22 cellular contexts compared by ENCODE assay signal in genomic region chr6:17624396-17624795, GRCh38. TPM values are rescaled to one million over a fixed set of nuclear protein-coding genes. Genes with fewer than 3 reads are reported as not detected.
DNase-seq lines count a peak whose midpoint lies in the region; ATAC-seq and TF ChIP-seq lines count a peak whose summit lies in the region.
"Had no signal": no experiment of that assay in that cellular context is flagged by ENCODE, and none has a peak within 500 bp of the region (broad histone marks: within the 10 kb centered on the region; RNA-seq: fewer than 3 reads in every experiment).

No MANE protein-coding gene starts in this region.

- H2BK120ac ChIP-seq in trophoblast cell (ENCODE audit: insufficient read depth, low read length, poor library complexity) = no peak overlapping the region

- H3K27ac Mint-ChIP-seq in activated naive CD8-positive, alpha-beta T cell treated with anti-CD3 and anti-CD28 coated beads for 36 hours = peak overlapping the region; percentile 59

- peak; percentile 79 for ATAC-seq in Right ventricle myocardium inferior
- ATAC-seq: A549 had no signal

- H3K4me3 ChIP-seq in left ventricle myocardium inferior (no peak overlapping the region), trophoblast cell (ENCODE audit: low read depth, low read length) (no peak overlapping the region), Karpas-422 (ENCODE audit: low read length) (no peak overlapping the region)
- H3K4me3 ChIP-seq: A549, GM23248, PC-9 had no signal

- no peak overlapping the region for H2AK5ac ChIP-seq in trophoblast cell (ENCODE audit: low read length)

- H3K4me2 ChIP-seq in trophoblast cell (ENCODE audit: low read length) (no peak overlapping the region), Karpas-422 (ENCODE audit: low read depth, low read length, poor library complexity, severe bottlenecking) (no peak overlapping the region)
- H3K4me2 ChIP-seq: A549, PC-9 had no signal

- H3K9me3 Mint-ChIP-seq in activated naive CD8-positive, alpha-beta T cell treated with anti-CD3 and anti-CD28 coated beads for 36 hours = no peaks in the 10 kb centered on the region
- H3K9me3 Mint-ChIP-seq: CD4-positive, CD25-positive, alpha-beta regulatory T cell had no signal

- no peaks in the 10 kb centered on the region for H3K79me1 ChIP-seq in trophoblast cell (ENCODE audit: low read length)

- intact Hi-C loops in Right ventricle myocardium inferior (cut with DNase I) (no loop called here), cardiac septum (cut with DNase I) (no loop called here), left ventricle myocardium inferior (cut with micrococcal nuclease) (no loop called here)

- no peak overlapping the region for H4K91ac ChIP-seq in trophoblast cell (ENCODE audit: low read depth, low read length)

- H2BK12ac ChIP-seq in trophoblast cell (ENCODE audit: low read length) = no peak overlapping the region

- H4K8ac ChIP-seq in trophoblast cell (ENCODE audit: low read depth, low read length) = no peak overlapping the region

- no peak overlapping the region for H3K4me3 Mint-ChIP-seq in activated naive CD8-positive, alpha-beta T cell treated with anti-CD3 and anti-CD28 coated beads for 36 hours
- H3K4me3 Mint-ChIP-seq: CD4-positive, CD25-positive, alpha-beta regulatory T cell had no signal

- H3K27me3 Mint-ChIP-seq in activated naive CD8-positive, alpha-beta T cell treated with anti-CD3 and anti-CD28 coated beads for 36 hours = no peaks in the 10 kb centered on the region
- H3K27me3 Mint-ChIP-seq: CD4-positive, CD25-positive, alpha-beta regulatory T cell had no signal

- no peaks in the 10 kb centered on the region for H3K9me2 ChIP-seq in Karpas-422 (replicated peaks; ENCODE audit: insufficient read depth, low read length)

- H3K27me3 ChIP-seq in left ventricle myocardium inferior (ENCODE audit: low read depth) (no peaks in the 10 kb centered on the region), trophoblast cell (ENCODE audit: insufficient read depth, low read length) (no peaks in the 10 kb centered on the region), Karpas-422 (ENCODE audit: low read length) (no peaks in the 10 kb centered on the region)

- H3K36me3 ChIP-seq in left ventricle myocardium inferior (peaks cover 64% of the 10 kb centered on the region), trophoblast cell (ENCODE audit: control insufficient read depth in 1 of 2, insufficient read depth in 2 of 2, low read length in 2 of 2) (peaks cover 23 to 26% of the 10 kb centered on the region in 2 experiments), Karpas-422 (ENCODE audit: insufficient read depth, low read length) (peaks cover 63% of the 10 kb centered on the region)

- H3K23ac ChIP-seq in trophoblast cell (ENCODE audit: low read length) = no peak overlapping the region

- H3K4me1 ChIP-seq in left ventricle myocardium inferior = peaks cover 59% of the 10 kb centered on the region
- H3K4me1 ChIP-seq in trophoblast cell (ENCODE audit: control insufficient read depth in 1 of 2, insufficient read depth in 2 of 2, low read length in 2 of 2) = no peaks in the 10 kb centered on the region
- H3K4me1 ChIP-seq in Karpas-422 (ENCODE audit: low read length) = peaks cover 31% of the 10 kb centered on the region

- H3K9ac ChIP-seq in trophoblast cell (ENCODE audit: low read length) (no peak overlapping the region), Karpas-422 (ENCODE audit: low read length) (no peak overlapping the region)
- H3K9ac ChIP-seq: GM23248 had no signal

- no peak for DNase-seq in Right ventricle myocardium inferior (ENCODE audit: missing footprints)
- DNase-seq in cardiac septum (ENCODE audit: low spot score) = no peak
- DNase-seq in activated naive CD8-positive, alpha-beta T cell treated with anti-CD3 and anti-CD28 coated beads for 36 hours = no peak
- DNase-seq in left ventricle myocardium inferior = no peak
- DNase-seq in trophoblast cell = no peak
- no peak for DNase-seq in Karpas-422
- DNase-seq in NCI-H774 (lab: John Stamatoyannopoulos, UW) = no peak
- DNase-seq in AG20443 (ENCODE audit: low spot score) = no peak
- DNase-seq: CD4-positive, CD25-positive, alpha-beta regulatory T cell; COR-L47; DMS 273 treated with DMSO at 0.1 percent for 48 hours; GM23248; HCEC 1CT; KG1; NCI-H1092 treated with DMSO at 0.1 percent for 48 hours; NCI-H1436 treated with DMSO at 0.1 percent for 48 hours; NCI-H1930; NCI-H69; PC-9; RPMI8226; SIG-M5 had no signal

- H3K27ac ChIP-seq in left ventricle myocardium inferior (replicated peaks) (peak overlapping the region; percentile 43), trophoblast cell (ENCODE audit: low read depth, low read length) (no peak overlapping the region), Karpas-422 (ENCODE audit: low read length) (no peak overlapping the region)
- H3K27ac ChIP-seq: A549, GM23248, PC-9 had no signal

- peak overlapping the region; percentile 27 for H3K4ac ChIP-seq in trophoblast cell (ENCODE audit: low read depth, low read length)

- H3K4me1 Mint-ChIP-seq in activated naive CD8-positive, alpha-beta T cell treated with anti-CD3 and anti-CD28 coated beads for 36 hours = peaks cover 28% of the 10 kb centered on the region

- H4K12ac ChIP-seq in trophoblast cell (ENCODE audit: low read depth, low read length) = peak overlapping the region; percentile 62

- H3K14ac ChIP-seq in trophoblast cell (ENCODE audit: low read length) = no peak overlapping the region

- no peak for TF ChIP-seq CTCF in left ventricle myocardium inferior (IDR thresholded peaks at IDR 0.05; ENCODE audit: borderline replicate concordance)

- H3K36me3 Mint-ChIP-seq in activated naive CD8-positive, alpha-beta T cell treated with anti-CD3 and anti-CD28 coated beads for 36 hours = peaks cover 43% of the 10 kb centered on the region

- H2AFZ ChIP-seq in trophoblast cell (ENCODE audit: insufficient read depth, low read length, poor library complexity) (no peak overlapping the region), Karpas-422 (ENCODE audit: low read length) (no peak overlapping the region)
- H2AFZ ChIP-seq: GM23248, PC-9 had no signal

- H2BK5ac ChIP-seq in trophoblast cell (ENCODE audit: low read depth, low read length, poor library complexity) = no peak overlapping the region

- no peaks in the 10 kb centered on the region for H4K20me1 ChIP-seq in Karpas-422 (ENCODE audit: insufficient read depth, low read depth, low read length)

- WGBS in trophoblast cell (ENCODE audit: extremely low coverage, insufficient coverage, insufficient read length) = no CpG with 5 or more reads among the region's 1 CpG

- peak overlapping the region; percentile 45 for H3K18ac ChIP-seq in trophoblast cell (ENCODE audit: low read length)

- peaks cover 2% of the 10 kb centered on the region for H3K79me2 ChIP-seq in trophoblast cell (ENCODE audit: control insufficient read depth, insufficient read depth, low read length, poor library complexity)
- H3K79me2 ChIP-seq in Karpas-422 (ENCODE audit: low read length) = peaks cover 94% of the 10 kb centered on the region

- H3K9me3 ChIP-seq in left ventricle myocardium inferior (replicated peaks) (no peaks in the 10 kb centered on the region), trophoblast cell (ENCODE audit: insufficient read depth, low read depth, low read length) (no peaks in the 10 kb centered on the region), Karpas-422 (ENCODE audit: low read length) (no peaks in the 10 kb centered on the region)
- H3K9me3 ChIP-seq: A549 had no signal

RNA-seq across cellular contexts. Expression of gene FAM8A1, which starts 24.3 kb away (rescaled TPM):
- total RNA-seq in Right ventricle myocardium inferior = 16.6 TPM
- total RNA-seq in cardiac septum = 15.1 TPM
- 1 to 10 TPM; 3.8 to 4.0 TPM for total RNA-seq in activated naive CD8-positive, alpha-beta T cell treated with anti-CD3 and anti-CD28 coated beads for 36 hours
- 17.2 TPM for total RNA-seq in left ventricle myocardium inferior
- 10.1 and 10.3 TPM in 2 replicates for polyA plus RNA-seq in trophoblast cell (2013)
- 9.7 and 11.0 TPM in 2 replicates for total RNA-seq in Karpas-422 (2014; rRNA removed; shearing (Covaris generic); ENCODE audit: low replicate concordance)
